22 cellular contexts compared by ENCODE assay signal in the genomic region with DNA sequence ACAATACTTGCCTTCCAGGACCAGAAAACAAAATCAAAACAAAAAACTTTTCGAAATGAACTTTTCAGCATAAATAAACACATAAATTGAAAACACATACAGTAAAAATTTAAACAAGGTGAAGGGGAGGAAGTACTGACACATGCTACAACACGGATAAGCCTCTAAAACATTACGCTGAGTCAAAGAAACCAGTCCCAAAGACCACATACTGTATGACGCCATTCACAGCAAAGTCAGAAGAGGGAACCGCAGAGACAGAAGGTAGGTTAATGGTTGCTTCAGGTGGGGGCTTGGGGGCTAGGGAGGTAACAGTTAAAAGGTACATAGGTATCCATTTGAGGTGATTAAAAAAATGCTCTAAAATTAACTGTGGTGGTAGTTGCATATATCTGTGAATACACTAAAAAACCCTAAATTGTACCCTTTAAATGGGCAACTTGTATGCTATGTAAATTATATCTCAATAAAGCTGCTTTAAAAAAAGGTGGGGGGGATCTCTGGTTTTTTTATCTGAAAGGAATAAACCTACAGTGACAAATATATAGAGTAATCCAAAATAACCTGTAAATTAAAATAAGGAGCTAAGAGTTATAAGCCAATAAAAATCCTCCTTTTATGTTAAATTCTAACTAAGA. TPM values are rescaled to one million over a fixed set of nuclear protein-coding genes. Genes with fewer than 3 reads are reported as not detected.
A peak's percentile ranks its signal among the peaks of the same experiment; 100 is the strongest.
DNase-seq lines count a peak whose midpoint lies in the region; ATAC-seq, FAIRE-seq and TF ChIP-seq lines count a peak whose summit lies in the region.
"Had no signal": no experiment of that assay in that cellular context is flagged by ENCODE, and none has a peak within 500 bp of the region (broad histone marks: within the 10 kb centered on the region; RNA-seq: fewer than 3 reads in every experiment).

No MANE protein-coding gene starts in this region.

- H3K4me1 ChIP-seq in small intestine (ENCODE audit: control insufficient read depth in 2 of 2, insufficient read depth in 1 of 2, low read depth in 1 of 2, low read length in 1 of 2), result peaks cover 0 to 5% of the 10 kb centered on the region in 2 donors

- peaks cover 52% of the 10 kb centered on the region for H3K4me1 Mint-ChIP-seq in activated T-cell treated with anti-CD3 and anti-CD28 coated beads, Interleukin-2, amount 50 U/mL, for 72 hours (ENCODE audit: low read depth)
- H3K4me1 Mint-ChIP-seq in HFFc6 (ENCODE audit: low read depth), result peaks cover 62% of the 10 kb centered on the region

- peak overlapping the region; percentile 83 for H3K27ac Mint-ChIP-seq in activated T-cell treated with anti-CD3 and anti-CD28 coated beads, Interleukin-2, amount 50 U/mL, for 72 hours
- H3K27ac Mint-ChIP-seq in HFFc6, result peak overlapping the region; percentile 19; the same call in 1 of the 2 replicates

- no peaks in the 10 kb centered on the region for H3K9me3 Mint-ChIP-seq in activated T-cell treated with anti-CD3 and anti-CD28 coated beads, Interleukin-2, amount 50 U/mL, for 72 hours
- H3K9me3 Mint-ChIP-seq in HFFc6, result no peaks in the 10 kb centered on the region

- H3K27me3 ChIP-seq in small intestine (ENCODE audit: control insufficient read depth in 2 of 2, insufficient read depth in 2 of 2, low read length in 2 of 2), result no peaks in the 10 kb centered on the region
- H3K27me3 ChIP-seq: sigmoid colon, tibial nerve had no signal

- peak; percentile 73 for FAIRE-seq in endometrium (lab: Jason Lieb, UNC)
- no peak for FAIRE-seq in small intestine (lab: Jason Lieb, UNC)
- FAIRE-seq: GM18507, HTR-8/SVneo, islet of Langerhans had no signal

- no peak for TF ChIP-seq CTCF in HFFc6 (IDR thresholded peaks at IDR 0.05)

- DNase-seq in activated T-cell treated with anti-CD3 and anti-CD28 coated beads, Interleukin-2, amount 50 U/mL, for 72 hours, result no peak
- DNase-seq in activated T-cell treated with anti-CD3 and anti-CD28 coated beads, Interleukin-2, amount 50 U/mL, for 1 hour, result no peak
- DNase-seq in HFFc6 (no peak), small intestine (peak; percentile 15), NCI-H2029 (lab: John Stamatoyannopoulos, UW) (no peak), HuH-7 (ENCODE audit: low spot score) (no peak)
- DNase-seq: activated CD4-positive, alpha-beta T cell treated with anti-CD3 and anti-CD28 coated beads for 48 hours; anterior cingulate cortex; DND-41; effector memory CD4-positive, alpha-beta T cell; Kasumi-1; NCI-H1092 treated with DMSO at 0.1 percent for 48 hours; NCI-H510A treated with DMSO at 0.1 percent for 48 hours; RPMI8226; sigmoid colon; stimulated activated naive CD4-positive, alpha-beta T cell treated with Interleukin-2 at 50 U/mL for 16 hours had no signal

- 76 to 92% (median 85%) methylated on average over 5 of the region's 5 CpGs for WGBS in small intestine, 3 donors

- H3K4me3 Mint-ChIP-seq in activated T-cell treated with anti-CD3 and anti-CD28 coated beads, Interleukin-2, amount 50 U/mL, for 72 hours, result peak overlapping the region in 1 of 2 donors; percentile 43
- H3K4me3 Mint-ChIP-seq in HFFc6, result no peak overlapping the region

- no peaks in the 10 kb centered on the region for H3K9me3 ChIP-seq in small intestine (ENCODE audit: control insufficient read depth, low read depth)
- H3K9me3 ChIP-seq: sigmoid colon, tibial nerve had no signal

- H3K36me3 Mint-ChIP-seq in activated T-cell treated with anti-CD3 and anti-CD28 coated beads, Interleukin-2, amount 50 U/mL, for 72 hours (ENCODE audit: insufficient read depth in 2 of 2), result peaks cover 8% of the 10 kb centered on the region in 2 donors
- peaks cover 16% of the 10 kb centered on the region for H3K36me3 Mint-ChIP-seq in HFFc6 (ENCODE audit: low read depth)

- H3K4me3 ChIP-seq in small intestine (ENCODE audit: low read depth in 1 of 2, low read length in 2 of 2), result no peak overlapping the region
- H3K4me3 ChIP-seq: sigmoid colon, tibial nerve had no signal

- H3K36me3 ChIP-seq in small intestine (ENCODE audit: control insufficient read depth in 2 of 2, insufficient read depth in 2 of 2, low read length in 2 of 2), result peaks cover 4 to 10% of the 10 kb centered on the region in 2 donors

- no peaks in the 10 kb centered on the region for H3K27me3 Mint-ChIP-seq in activated T-cell treated with anti-CD3 and anti-CD28 coated beads, Interleukin-2, amount 50 U/mL, for 72 hours (ENCODE audit: low read depth)
- no peaks in the 10 kb centered on the region; the same call in 1 of the 2 replicates for H3K27me3 Mint-ChIP-seq in HFFc6 (ENCODE audit: insufficient read depth)

- ATAC-seq in activated T-cell treated with anti-CD3 and anti-CD28 coated beads, Interleukin-2, amount 50 U/mL, for 72 hours (replicated peaks in 1 of 2), result peak; percentile 81 to 94
- no peak for ATAC-seq in HG03108 (IDR thresholded peaks at IDR 0.05; ENCODE audit: unreplicated experiment)

- H3K27ac ChIP-seq in small intestine (ENCODE audit: low read depth in 1 of 2, low read length in 1 of 2), result no peak overlapping the region
- H3K27ac ChIP-seq: sigmoid colon, tibial nerve had no signal

RNA-seq across cellular contexts. Expression of a gene that starts 7.1 kb away (rescaled TPM):
- total RNA-seq in activated T-cell treated with anti-CD3 and anti-CD28 coated beads, Interleukin-2, amount 50 U/mL, for 72 hours, result 100 to 1,000 TPM; 140 to 157 TPM
- total RNA-seq in HFFc6 (2021; fragmentation: NEBNext Ultra II Directional; extraction: Animal tissue kit (Norgen Biotek cat#: 25700)), result 100 to 1,000 TPM; 118 to 130 (median 125) TPM
- polyA plus RNA-seq in small intestine, result 100 to 1,000 TPM; 144 to 175 (median 171) TPM
